Comparison of ENCODE assay signal across 8 cellular contexts in genomic region chrX:30713061-30713525, GRCh38. TPM values are rescaled to one million over a fixed set of nuclear protein-coding genes. Genes with fewer than 3 reads are reported as not detected.
DNase-seq lines count a peak whose midpoint lies in the region; ATAC-seq, FAIRE-seq and TF ChIP-seq lines count a peak whose summit lies in the region.

No MANE protein-coding gene starts in this region.

- H3K27me3 ChIP-seq in PC-3 (ENCODE audit: low read length) = no peaks in the 10 kb centered on the region
- H3K27me3 ChIP-seq in small intestine (ENCODE audit: control insufficient read depth in 2 of 2, insufficient read depth in 2 of 2, low read length in 2 of 2) = no peaks in the 10 kb centered on the region

- H3K4me2 ChIP-seq in PC-3 (ENCODE audit: low read length) = no peak overlapping the region

- peak; percentile 98 for ATAC-seq in GM21360 (IDR thresholded peaks at IDR 0.05; ENCODE audit: unreplicated experiment)
- peak; percentile 92 for ATAC-seq in HG03521 (IDR thresholded peaks at IDR 0.05; ENCODE audit: unreplicated experiment)
- ATAC-seq in PC-3 = peak; percentile 78

- no peaks in the 10 kb centered on the region for H3F3A ChIP-seq in PC-3 (ENCODE audit: low read length, unreplicated experiment)

- POLR2A ChIA-PET in PC-3 (lab: Charles Lee; ENCODE audit: unreplicated experiment) = no interaction called here

- no peak overlapping the region for H3K9ac ChIP-seq in PC-3 (ENCODE audit: low read length)

- no peaks in the 10 kb centered on the region for H3K9me3 ChIP-seq in PC-3 (ENCODE audit: low read length)
- H3K9me3 ChIP-seq in small intestine (ENCODE audit: control insufficient read depth, low read depth) = no peaks in the 10 kb centered on the region

- H3K36me3 ChIP-seq in PC-3 (ENCODE audit: low read depth, low read length) (no peaks in the 10 kb centered on the region), small intestine (ENCODE audit: control insufficient read depth in 2 of 2, insufficient read depth in 2 of 2, low read length in 2 of 2) (no peaks in the 10 kb centered on the region)

- intact Hi-C loops in PC-3 (cut with micrococcal nuclease) = loop anchor here (1.0 kb wide), 2 partner anchors 78 to 143 kb away; no protein-coding TSS in a partner anchor
- intact Hi-C loops in head of caudate nucleus (cut with DNase I) = no loop called here

- no TSS peak for BruUV-seq in PC-3 (replicated peaks; lab: Mats Ljungman, UMichigan)

- peak; percentile 81 for TF ChIP-seq CTCF in PC-3 (conservative IDR thresholded peaks at IDR 0.05; ENCODE audit: low read depth, low read length)

- no peaks in the 10 kb centered on the region for H3K79me2 ChIP-seq in PC-3 (ENCODE audit: low read length)

- CTCF ChIA-PET in PC-3 (lab: Charles Lee) = interaction anchor here (1.0 kb wide), 1 partner anchor 78 kb away, joined by 5 read pairs; no protein-coding TSS in a partner anchor

- DNase-seq in ELF-1 (ENCODE audit: low read depth, low spot score) (peak; percentile 81), PC-3 (peak; percentile 70), head of caudate nucleus (peak in 38 of 42 donors; percentile 3 to 69 (median 36)), small intestine (peak; percentile 42), RCC 7860 (ENCODE audit: low spot score) (no peak)
- peak; percentile 9 for DNase-seq in activated effector memory CD4-positive, alpha-beta T cell treated with Interleukin-2 at 50 U/mL for 16 hours

- no peak overlapping the region for H2AFZ ChIP-seq in PC-3 (ENCODE audit: low read length)

- WGBS in small intestine, 3 donors = 37 to 61% (median 55%) methylated on average over 5 of the region's 5 CpGs

- H3K4me1 ChIP-seq in PC-3 (ENCODE audit: insufficient read depth, low read length) (no peaks in the 10 kb centered on the region), small intestine (ENCODE audit: control insufficient read depth in 2 of 2, insufficient read depth in 1 of 2, low read depth in 1 of 2, low read length in 1 of 2) (no peaks in the 10 kb centered on the region)

- H3K9me2 ChIP-seq in PC-3 (replicated peaks; ENCODE audit: low read length) = no peaks in the 10 kb centered on the region

- H3K27ac ChIP-seq in PC-3 (ENCODE audit: low read length) (no peak overlapping the region), small intestine (ENCODE audit: low read depth in 1 of 2, low read length in 1 of 2) (no peak overlapping the region)

- H3K4me3 ChIP-seq in PC-3 (ENCODE audit: low read length) = no peak overlapping the region
- H3K4me3 ChIP-seq in small intestine (ENCODE audit: low read depth in 1 of 2, low read length in 2 of 2) = no peak overlapping the region

- H4K20me1 ChIP-seq in PC-3 (ENCODE audit: low read length) = no peaks in the 10 kb centered on the region

- no peak for FAIRE-seq in small intestine (lab: Jason Lieb, UNC)
- no peak for FAIRE-seq in RCC 7860 (lab: Jason Lieb, UNC)

RNA-seq across cellular contexts. Expression of gene GK, which starts 59.9 kb away (rescaled TPM):
- total RNA-seq in PC-3 (2014; rRNA removed) = 4.1 and 8.4 TPM in 2 replicates
- 10 to 100 TPM; 20.7 to 90.6 (median 83.0) TPM for polyA plus RNA-seq in small intestine
